In the genomic region with DNA sequence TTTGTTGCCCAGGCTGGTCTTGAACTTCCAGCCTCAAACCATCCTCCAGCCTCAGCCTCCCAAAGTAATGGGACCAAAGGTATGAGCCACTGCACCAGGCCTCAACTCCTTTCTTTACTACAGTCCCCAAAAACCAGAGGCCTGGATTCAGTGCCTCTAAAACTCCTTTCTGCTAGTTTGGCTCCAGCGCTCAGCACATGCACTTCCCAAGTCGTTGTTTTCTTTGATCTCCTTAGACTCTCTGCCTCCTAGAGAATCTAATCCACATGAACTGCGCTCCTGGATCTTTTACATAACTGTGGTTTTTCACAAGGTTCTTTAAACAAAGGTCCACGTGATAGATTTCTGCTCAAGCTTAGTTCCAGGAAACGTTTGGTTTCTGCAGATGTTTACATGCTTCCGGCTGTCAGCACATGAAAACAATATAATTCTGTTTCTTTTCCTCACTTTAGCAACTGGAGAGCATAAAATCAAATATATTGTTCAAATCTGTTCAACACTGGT, we compare ENCODE assay signal across 8 cellular contexts.
DNase-seq lines count a peak whose midpoint lies in the region; ATAC-seq and TF ChIP-seq lines count a peak whose summit lies in the region.

No MANE protein-coding gene starts in this region.

- peak; percentile 78 for ATAC-seq in GM18867 (IDR thresholded peaks at IDR 0.05; ENCODE audit: unreplicated experiment)
- ATAC-seq in HG03135 (IDR thresholded peaks at IDR 0.05; ENCODE audit: unreplicated experiment) = peak; percentile 87
- peak; percentile 70 for ATAC-seq in activated naive CD8-positive, alpha-beta T cell treated with anti-CD3 and anti-CD28 coated beads, Interleukin-2, amount 10 ng/mL, durations not matched to agents 7 days and 5 days (ENCODE audit: low read depth)
- ATAC-seq in GM19328 (IDR thresholded peaks at IDR 0.05; ENCODE audit: unreplicated experiment) = no peak

- peaks cover 11% of the 10 kb centered on the region for H3K36me3 Mint-ChIP-seq in activated naive CD8-positive, alpha-beta T cell treated with anti-CD3 and anti-CD28 coated beads, Interleukin-2, amount 10 ng/mL, durations not matched to agents 7 days and 5 days
- no peaks in the 10 kb centered on the region for H3K36me3 Mint-ChIP-seq in type B pancreatic cell

- no peaks in the 10 kb centered on the region for H3K9me3 Mint-ChIP-seq in activated naive CD8-positive, alpha-beta T cell treated with anti-CD3 and anti-CD28 coated beads, Interleukin-2, amount 10 ng/mL, durations not matched to agents 7 days and 5 days
- H3K9me3 Mint-ChIP-seq in type B pancreatic cell = no peaks in the 10 kb centered on the region

- POLR2A ChIA-PET in activated naive CD8-positive, alpha-beta T cell treated with anti-CD3 and anti-CD28 coated beads, Interleukin-2, amount 10 ng/mL, durations not matched to agents 7 days and 5 days (lab: Charles Lee) = interaction anchor here (0.5 to 1.7 kb wide), 10 partner anchors 8 to 271 kb away, joined by 3 to 17 read pairs (median 4); partner anchors contain the start of gene MKLN1

- H3K27me3 Mint-ChIP-seq in activated naive CD8-positive, alpha-beta T cell treated with anti-CD3 and anti-CD28 coated beads, Interleukin-2, amount 10 ng/mL, durations not matched to agents 7 days and 5 days = no peaks in the 10 kb centered on the region
- H3K27me3 Mint-ChIP-seq in type B pancreatic cell = peaks cover 4% of the 10 kb centered on the region

- H3K4me1 Mint-ChIP-seq in activated naive CD8-positive, alpha-beta T cell treated with anti-CD3 and anti-CD28 coated beads, Interleukin-2, amount 10 ng/mL, durations not matched to agents 7 days and 5 days = peaks cover 35% of the 10 kb centered on the region
- H3K4me1 Mint-ChIP-seq in type B pancreatic cell (ENCODE audit: unreplicated experiment) = no peaks in the 10 kb centered on the region

- H3K4me3 Mint-ChIP-seq in activated naive CD8-positive, alpha-beta T cell treated with anti-CD3 and anti-CD28 coated beads, Interleukin-2, amount 10 ng/mL, durations not matched to agents 7 days and 5 days = peak overlapping the region; percentile 78
- H3K4me3 Mint-ChIP-seq in type B pancreatic cell = no peak overlapping the region

- H3K27ac Mint-ChIP-seq in activated naive CD8-positive, alpha-beta T cell treated with anti-CD3 and anti-CD28 coated beads, Interleukin-2, amount 10 ng/mL, durations not matched to agents 7 days and 5 days = peak overlapping the region; percentile 92
- peak overlapping the region; percentile 7 for H3K27ac Mint-ChIP-seq in type B pancreatic cell

- no peak for TF ChIP-seq CTCF in type B pancreatic cell (conservative IDR thresholded peaks at IDR 0.05)

- DNase-seq in activated naive CD8-positive, alpha-beta T cell treated with anti-CD3 and anti-CD28 coated beads, Interleukin-2, amount 10 ng/mL, durations not matched to agents 7 days and 5 days = no peak
- peak; percentile 62 for DNase-seq in kidney glomerular epithelial cell (lab: John Stamatoyannopoulos, UW)
- no peak for DNase-seq in type B pancreatic cell (ENCODE audit: extremely low spot score, unreplicated experiment)
- no peak for DNase-seq in NCI-H146 treated with DMSO at 0.1 percent for 48 hours (lab: John Stamatoyannopoulos, UW; ENCODE audit: unreplicated experiment)
- DNase-seq in ecto neural progenitor cell (ENCODE audit: low spot score) = no peak
